Comparison of ENCODE assay signal across 2 cellular contexts in the genomic region with DNA sequence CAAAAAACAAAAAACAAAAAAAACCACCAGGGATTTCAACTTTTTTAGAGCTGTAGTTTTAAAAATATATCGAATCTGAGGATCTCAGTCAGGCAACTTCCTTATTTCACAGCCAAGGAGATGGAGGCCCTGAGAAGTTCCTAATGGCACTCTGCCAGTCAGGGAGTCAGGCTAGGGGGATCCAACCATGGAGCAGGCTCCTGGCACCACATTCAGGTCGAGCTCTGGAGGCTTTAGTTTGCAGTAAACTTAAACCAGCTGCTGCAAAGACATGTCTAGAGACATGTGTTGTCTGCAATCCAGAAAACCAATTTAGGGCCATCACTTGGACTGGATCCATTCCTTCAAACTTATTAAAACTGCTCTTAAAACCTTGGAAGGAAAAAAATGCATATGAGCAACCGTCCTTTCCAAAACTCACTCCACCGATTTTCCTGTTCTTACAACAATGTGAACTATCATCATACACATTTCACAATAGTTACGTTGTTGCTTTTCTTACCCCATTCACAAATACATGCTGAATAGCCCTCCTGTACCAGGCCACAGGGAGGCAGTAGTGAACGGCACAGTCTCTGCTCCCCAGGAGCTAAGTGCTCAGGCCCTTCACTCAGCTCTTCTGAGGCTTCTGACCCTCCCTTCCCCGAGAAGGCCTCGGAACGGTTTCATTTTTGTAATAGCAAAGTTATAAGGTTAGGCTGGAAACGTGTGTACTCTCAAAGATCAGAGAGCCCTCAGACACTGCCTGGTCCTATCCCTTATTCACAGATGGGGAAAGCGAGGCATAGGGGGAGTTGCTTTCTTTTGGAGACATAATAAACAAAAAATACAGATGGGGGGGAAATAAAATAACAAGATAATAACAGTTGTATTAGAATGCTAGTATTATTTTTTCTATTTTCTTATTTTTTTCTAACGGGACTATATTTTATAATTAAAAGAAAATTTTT.
A peak's percentile ranks its signal among the peaks of the same experiment; 100 is the strongest.
TF ChIP-seq lines count a peak whose summit lies in the region.

No MANE protein-coding gene starts in this region.

TF ChIP-seq in GM23338, 12 proteins besides CTCF, POLR2A, EP300 and RAD21:
- TF ChIP-seq EZH2 (IDR thresholded peaks at IDR 0.05; ENCODE audit: low read depth, unreplicated experiment) = no peak
- 0 out of 2 replicates have a peak, but pooled peaks have one; percentile 21 for TF ChIP-seq CREB1 (CRISPR knock-in tag; IDR thresholded peaks at IDR 0.05; ENCODE audit: low read depth)

TF ChIP-seq in HepG2, 621 proteins besides CTCF, POLR2A, EP300 and RAD21:
- no peak for TF ChIP-seq ZNF816 (CRISPR knock-in tag; IDR thresholded peaks at IDR 0.05; ENCODE audit: borderline replicate concordance)
- TF ChIP-seq ZNF331 (CRISPR knock-in tag; IDR thresholded peaks at IDR 0.05) = 0 out of 2 replicates have a peak, but pooled peaks have one; percentile 23
- TF ChIP-seq POLR2G (IDR thresholded peaks at IDR 0.05; ENCODE audit: low read depth, low read length) = no peak
- 0 out of 2 replicates have a peak, but pooled peaks have one; percentile 11 for TF ChIP-seq PPARG (CRISPR knock-in tag; conservative IDR thresholded peaks at IDR 0.05)
- TF ChIP-seq SOX6 (IDR thresholded peaks at IDR 0.05) = no peak
- TF ChIP-seq SOX6 (CRISPR knock-in tag; IDR thresholded peaks at IDR 0.05) = peak; percentile 20; the same call in 1 of the 2 replicates
- TF ChIP-seq, protein P1, sequence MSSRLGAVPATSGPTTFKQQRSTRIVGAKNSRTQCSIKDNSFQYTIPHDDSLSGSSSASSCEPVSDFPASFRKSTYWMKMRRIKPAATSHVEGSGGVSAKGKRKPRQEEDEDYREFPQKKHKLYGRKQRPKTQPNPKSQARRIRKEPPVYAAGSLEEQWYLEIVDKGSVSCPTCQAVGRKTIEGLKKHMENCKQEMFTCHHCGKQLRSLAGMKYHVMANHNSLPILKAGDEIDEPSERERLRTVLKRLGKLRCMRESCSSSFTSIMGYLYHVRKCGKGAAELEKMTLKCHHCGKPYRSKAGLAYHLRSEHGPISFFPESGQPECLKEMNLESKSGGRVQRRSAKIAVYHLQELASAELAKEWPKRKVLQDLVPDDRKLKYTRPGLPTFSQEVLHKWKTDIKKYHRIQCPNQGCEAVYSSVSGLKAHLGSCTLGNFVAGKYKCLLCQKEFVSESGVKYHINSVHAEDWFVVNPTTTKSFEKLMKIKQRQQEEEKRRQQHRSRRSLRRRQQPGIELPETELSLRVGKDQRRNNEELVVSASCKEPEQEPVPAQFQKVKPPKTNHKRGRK (CRISPR knock-in tag; IDR thresholded peaks at IDR 0.05) = no peak
- TF ChIP-seq STAG1 (CRISPR knock-in tag; IDR thresholded peaks at IDR 0.05) = peak; percentile 77
- peak; percentile 83 for TF ChIP-seq CEBPG (CRISPR knock-in tag; IDR thresholded peaks at IDR 0.05)
- TF ChIP-seq BCL6 (CRISPR knock-in tag; IDR thresholded peaks at IDR 0.05) = 0 out of 2 replicates have a peak, but pooled peaks have one; percentile 13
- peak; percentile 61; the same call in 1 of the 2 replicates for TF ChIP-seq IRF2 (CRISPR knock-in tag; IDR thresholded peaks at IDR 0.05)
- TF ChIP-seq CEBPB (IDR thresholded peaks at IDR 0.05; ENCODE audit: borderline replicate concordance, low read depth, low read length) = peak; percentile 97
- TF ChIP-seq MED13 (CRISPR knock-in tag; IDR thresholded peaks at IDR 0.05) = no peak
- peak; percentile 39; the same call in 1 of the 2 replicates for TF ChIP-seq ZFX (CRISPR knock-in tag; IDR thresholded peaks at IDR 0.05; ENCODE audit: low read depth)
- TF ChIP-seq, protein P2, sequence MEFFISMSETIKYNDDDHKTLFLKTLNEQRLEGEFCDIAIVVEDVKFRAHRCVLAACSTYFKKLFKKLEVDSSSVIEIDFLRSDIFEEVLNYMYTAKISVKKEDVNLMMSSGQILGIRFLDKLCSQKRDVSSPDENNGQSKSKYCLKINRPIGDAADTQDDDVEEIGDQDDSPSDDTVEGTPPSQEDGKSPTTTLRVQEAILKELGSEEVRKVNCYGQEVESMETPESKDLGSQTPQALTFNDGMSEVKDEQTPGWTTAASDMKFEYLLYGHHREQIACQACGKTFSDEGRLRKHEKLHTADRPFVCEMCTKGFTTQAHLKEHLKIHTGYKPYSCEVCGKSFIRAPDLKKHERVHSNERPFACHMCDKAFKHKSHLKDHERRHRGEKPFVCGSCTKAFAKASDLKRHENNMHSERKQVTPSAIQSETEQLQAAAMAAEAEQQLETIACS (CRISPR knock-in tag; IDR thresholded peaks at IDR 0.05) = no peak
- 0 out of 2 replicates have a peak, but pooled peaks have one; percentile 17 for TF ChIP-seq ZBTB38 (CRISPR knock-in tag; IDR thresholded peaks at IDR 0.05)
- peak; percentile 78 for TF ChIP-seq SMC3 (IDR thresholded peaks at IDR 0.05; ENCODE audit: low read length)
- TF ChIP-seq XRCC5 (optimal IDR thresholded peaks at IDR 0.05; ENCODE audit: low read length) = peak; percentile 77
- TF ChIP-seq, protein P3, sequence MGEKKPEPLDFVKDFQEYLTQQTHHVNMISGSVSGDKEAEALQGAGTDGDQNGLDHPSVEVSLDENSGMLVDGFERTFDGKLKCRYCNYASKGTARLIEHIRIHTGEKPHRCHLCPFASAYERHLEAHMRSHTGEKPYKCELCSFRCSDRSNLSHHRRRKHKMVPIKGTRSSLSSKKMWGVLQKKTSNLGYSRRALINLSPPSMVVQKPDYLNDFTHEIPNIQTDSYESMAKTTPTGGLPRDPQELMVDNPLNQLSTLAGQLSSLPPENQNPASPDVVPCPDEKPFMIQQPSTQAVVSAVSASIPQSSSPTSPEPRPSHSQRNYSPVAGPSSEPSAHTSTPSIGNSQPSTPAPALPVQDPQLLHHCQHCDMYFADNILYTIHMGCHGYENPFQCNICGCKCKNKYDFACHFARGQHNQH (CRISPR knock-in tag; IDR thresholded peaks at IDR 0.05) = peak; percentile 61; the same call in 1 of the 2 replicates
- no peak for TF ChIP-seq ZBTB21 (CRISPR knock-in tag; IDR thresholded peaks at IDR 0.05)
- TF ChIP-seq ZMYM4 (CRISPR knock-in tag; IDR thresholded peaks at IDR 0.05) = peak; percentile 26; the same call in 1 of the 2 replicates
- 0 out of 2 replicates have a peak, but pooled peaks have one; percentile 16 for TF ChIP-seq GATAD2A (CRISPR knock-in tag; IDR thresholded peaks at IDR 0.05)
- no peak for TF ChIP-seq CHD2 (IDR thresholded peaks at IDR 0.05; ENCODE audit: low read depth, low read length)
- TF ChIP-seq SOX13 (IDR thresholded peaks at IDR 0.05) = no peak
- peak in 1 of 2 experiments; percentile 34; a peak in 1 of 4 replicates for TF ChIP-seq SOX13 (CRISPR knock-in tag; conservative IDR thresholded peaks at IDR 0.05 in 1 of 2, IDR thresholded peaks at IDR 0.05 in 1 of 2)
- 0 out of 2 replicates have a peak, but pooled peaks have one; percentile 19 for TF ChIP-seq SAP130 (CRISPR knock-in tag; IDR thresholded peaks at IDR 0.05; ENCODE audit: low read depth)
- TF ChIP-seq SALL1 (CRISPR knock-in tag; IDR thresholded peaks at IDR 0.05) = peak; percentile 35; the same call in 1 of the 2 replicates
- 0 out of 2 replicates have a peak, but pooled peaks have one; percentile 17 for TF ChIP-seq HNF4A (CRISPR knock-in tag; IDR thresholded peaks at IDR 0.05)
- TF ChIP-seq, protein P4, sequence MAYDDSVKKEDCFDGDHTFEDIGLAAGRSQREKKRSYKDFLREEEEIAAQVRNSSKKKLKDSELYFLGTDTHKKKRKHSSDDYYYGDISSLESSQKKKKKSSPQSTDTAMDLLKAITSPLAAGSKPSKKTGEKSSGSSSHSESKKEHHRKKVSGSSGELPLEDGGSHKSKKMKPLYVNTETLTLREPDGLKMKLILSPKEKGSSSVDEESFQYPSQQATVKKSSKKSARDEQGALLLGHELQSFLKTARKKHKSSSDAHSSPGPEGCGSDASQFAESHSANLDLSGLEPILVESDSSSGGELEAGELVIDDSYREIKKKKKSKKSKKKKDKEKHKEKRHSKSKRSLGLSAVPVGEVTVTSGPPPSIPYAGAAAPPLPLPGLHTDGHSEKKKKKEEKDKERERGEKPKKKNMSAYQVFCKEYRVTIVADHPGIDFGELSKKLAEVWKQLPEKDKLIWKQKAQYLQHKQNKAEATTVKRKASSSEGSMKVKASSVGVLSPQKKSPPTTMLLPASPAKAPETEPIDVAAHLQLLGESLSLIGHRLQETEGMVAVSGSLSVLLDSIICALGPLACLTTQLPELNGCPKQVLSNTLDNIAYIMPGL (CRISPR knock-in tag; IDR thresholded peaks at IDR 0.05; ENCODE audit: borderline replicate concordance in 1 of 2, low read depth in 1 of 2) = 0 out of 4 replicates have a peak, but pooled peaks of 1 of the 2 experiments have one; percentile 61
- TF ChIP-seq, protein P5, sequence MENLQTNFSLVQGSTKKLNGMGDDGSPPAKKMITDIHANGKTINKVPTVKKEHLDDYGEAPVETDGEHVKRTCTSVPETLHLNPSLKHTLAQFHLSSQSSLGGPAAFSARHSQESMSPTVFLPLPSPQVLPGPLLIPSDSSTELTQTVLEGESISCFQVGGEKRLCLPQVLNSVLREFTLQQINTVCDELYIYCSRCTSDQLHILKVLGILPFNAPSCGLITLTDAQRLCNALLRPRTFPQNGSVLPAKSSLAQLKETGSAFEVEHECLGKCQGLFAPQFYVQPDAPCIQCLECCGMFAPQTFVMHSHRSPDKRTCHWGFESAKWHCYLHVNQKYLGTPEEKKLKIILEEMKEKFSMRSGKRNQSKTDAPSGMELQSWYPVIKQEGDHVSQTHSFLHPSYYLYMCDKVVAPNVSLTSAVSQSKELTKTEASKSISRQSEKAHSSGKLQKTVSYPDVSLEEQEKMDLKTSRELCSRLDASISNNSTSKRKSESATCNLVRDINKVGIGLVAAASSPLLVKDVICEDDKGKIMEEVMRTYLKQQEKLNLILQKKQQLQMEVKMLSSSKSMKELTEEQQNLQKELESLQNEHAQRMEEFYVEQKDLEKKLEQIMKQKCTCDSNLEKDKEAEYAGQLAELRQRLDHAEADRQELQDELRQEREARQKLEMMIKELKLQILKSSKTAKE (CRISPR knock-in tag; IDR thresholded peaks at IDR 0.05; ENCODE audit: borderline replicate concordance) = no peak
